31 cellular contexts compared by ENCODE assay signal in the genomic region with DNA sequence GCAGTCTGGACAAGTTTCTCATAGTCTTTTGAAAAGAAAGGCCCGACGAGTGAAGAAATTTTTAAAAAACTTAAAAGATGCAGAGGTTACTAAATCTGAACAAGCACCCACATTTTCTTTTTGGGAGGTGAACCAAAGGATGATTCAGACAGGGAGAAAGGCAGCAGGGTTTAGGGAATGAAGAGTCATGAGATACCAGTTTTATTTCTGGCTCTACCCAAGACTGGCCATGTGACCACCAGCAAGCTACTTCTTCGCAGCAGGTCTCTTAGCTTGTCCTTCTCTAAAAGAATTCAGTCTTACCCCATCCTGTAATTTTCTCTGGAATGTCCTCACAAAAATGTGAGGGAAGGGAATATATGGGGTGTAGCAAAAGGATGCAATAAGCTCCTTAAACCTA.
"Had no signal": no experiment of that assay in that cellular context is flagged by ENCODE, and none has a peak within 500 bp of the region (broad histone marks: within the 10 kb centered on the region; RNA-seq: fewer than 3 reads in every experiment).

No MANE protein-coding gene starts in this region.

- H3K9me3 Mint-ChIP-seq: activated CD4-positive, alpha-beta T cell treated with anti-CD3 and anti-CD28 coated beads, Interleukin-2, amount 10 ng/mL, durations not matched to agents 7 days and 5 days; activated naive CD4-positive, alpha-beta T cell treated with anti-CD3 and anti-CD28 coated beads, Interleukin-2, amount 10 ng/mL, durations not matched to agents 7 days and 5 days; T-helper 1 cell treated with Interleukin-12 subunit alpha and Interleukin-12 subunit beta and Interleukin-4 antibody, amounts not matched to agents 30 μg/mL and 1 μg/mL, for 36 hours; T-helper 2 cell treated with Interferon-gamma antibody and Interleukin-4, amounts not matched to agents 5 μg/mL and 100 μg/mL, for 36 hours; WTC11 had no signal

- H3K4me1 Mint-ChIP-seq: activated CD4-positive, alpha-beta T cell treated with anti-CD3 and anti-CD28 coated beads for 36 hours; activated CD4-positive, alpha-beta T cell treated with anti-CD3 and anti-CD28 coated beads, Interleukin-2, amount 10 ng/mL, durations not matched to agents 7 days and 5 days; activated naive CD4-positive, alpha-beta T cell treated with anti-CD3 and anti-CD28 coated beads, Interleukin-2, amount 10 ng/mL, durations not matched to agents 7 days and 5 days; activated naive CD8-positive, alpha-beta T cell treated with anti-CD3 and anti-CD28 coated beads, Interleukin-2, amount 50 U/mL, for 24 hours had no signal

- H3K36me3 Mint-ChIP-seq: activated naive CD4-positive, alpha-beta T cell treated with anti-CD3 and anti-CD28 coated beads, Interleukin-2, amount 10 ng/mL, durations not matched to agents 7 days and 5 days; WTC11 had no signal

- H3K4me3 Mint-ChIP-seq: activated CD4-positive, alpha-beta T cell treated with anti-CD3 and anti-CD28 coated beads for 36 hours; activated CD4-positive, alpha-beta T cell treated with anti-CD3 and anti-CD28 coated beads, Interleukin-2, amount 10 ng/mL, durations not matched to agents 7 days and 5 days; activated naive CD4-positive, alpha-beta T cell treated with anti-CD3 and anti-CD28 coated beads, Interleukin-2, amount 10 ng/mL, durations not matched to agents 7 days and 5 days; activated naive CD8-positive, alpha-beta T cell; activated naive CD8-positive, alpha-beta T cell treated with anti-CD3 and anti-CD28 coated beads, Interleukin-2, amount 50 U/mL, for 24 hours; activated T-cell treated with anti-CD3 and anti-CD28 coated beads, Interleukin-2, amount 50 U/mL, for 4 hours; T-helper 1 cell treated with Interleukin-12 subunit alpha and Interleukin-12 subunit beta and Interleukin-4 antibody, amounts not matched to agents 30 μg/mL and 1 μg/mL, for 36 hours; T-helper 2 cell treated with Interferon-gamma antibody and Interleukin-4, amounts not matched to agents 5 μg/mL and 100 μg/mL, for 36 hours; WTC11 had no signal

- H3K27ac Mint-ChIP-seq: activated CD4-positive, alpha-beta T cell treated with anti-CD3 and anti-CD28 coated beads for 36 hours; activated CD4-positive, alpha-beta T cell treated with anti-CD3 and anti-CD28 coated beads, Interleukin-2, amount 10 ng/mL, durations not matched to agents 7 days and 5 days; activated naive CD4-positive, alpha-beta T cell treated with anti-CD3 and anti-CD28 coated beads, Interleukin-2, amount 10 ng/mL, durations not matched to agents 7 days and 5 days; activated naive CD8-positive, alpha-beta T cell; activated naive CD8-positive, alpha-beta T cell treated with anti-CD3 and anti-CD28 coated beads, Interleukin-2, amount 50 U/mL, for 24 hours; T-helper 1 cell treated with Interleukin-12 subunit alpha and Interleukin-12 subunit beta and Interleukin-4 antibody, amounts not matched to agents 30 μg/mL and 1 μg/mL, for 36 hours; T-helper 2 cell treated with Interferon-gamma antibody and Interleukin-4, amounts not matched to agents 5 μg/mL and 100 μg/mL, for 36 hours; WTC11 had no signal

- H3K4me3 ChIP-seq: ascending aorta, MG63, Peyer's patch, SJSA1 had no signal

- ATAC-seq: activated CD4-positive, alpha-beta T cell treated with anti-CD3 and anti-CD28 coated beads for 36 hours; activated CD4-positive, CD25-positive, alpha-beta regulatory T cell treated with anti-CD3 and anti-CD28 coated beads, Interleukin-2, amount 50 U/mL, for 24 hours; activated naive CD8-positive, alpha-beta T cell treated with anti-CD3 and anti-CD28 coated beads, Interleukin-2, amount 50 U/mL, for 24 hours; activated T-cell treated with anti-CD3 and anti-CD28 coated beads, Interleukin-2, amount 50 U/mL, for 4 hours; PC-3; WTC11 had no signal

- H3K36me3 ChIP-seq: ascending aorta, MG63, Peyer's patch, SJSA1 had no signal

- H3K9me3 ChIP-seq: MG63, Peyer's patch, SJSA1, SK-N-SH had no signal

- H3K27ac ChIP-seq: ascending aorta, Peyer's patch, SJSA1 had no signal

- H3K4me1 ChIP-seq: ascending aorta, Peyer's patch, SJSA1 had no signal

- DNase-seq: activated CD4-positive, alpha-beta T cell treated with anti-CD3 and anti-CD28 coated beads for 36 hours; activated CD4-positive, alpha-beta T cell treated with anti-CD3 and anti-CD28 coated beads, Interleukin-2, amount 10 ng/mL, durations not matched to agents 7 days and 5 days; activated CD4-positive, alpha-beta T cell treated with anti-CD3 and anti-CD28 coated beads, Interleukin-2, amount 50 U/mL, for 48 hours; activated CD8-positive, alpha-beta memory T cell treated with anti-CD3 and anti-CD28 coated beads, Interleukin-2, amount 50 U/mL, for 4 hours; activated effector memory CD4-positive, alpha-beta T cell treated with Interleukin-2 at 50 U/mL for 16 hours; activated naive CD4-positive, alpha-beta T cell treated with anti-CD3 and anti-CD28 coated beads, Interleukin-2, amount 10 ng/mL, durations not matched to agents 7 days and 5 days; activated naive CD8-positive, alpha-beta T cell treated with anti-CD3 and anti-CD28 coated beads, Interleukin-2, amount 50 U/mL, for 24 hours; activated T-cell treated with anti-CD3 and anti-CD28 coated beads for 4 hours; activated T-cell treated with anti-CD3 and anti-CD28 coated beads, Interleukin-2, amount 50 U/mL, for 4 hours; Kasumi-1; KG1; MG63; NCI-H1048; NCI-H1105 treated with DMSO at 0.1 percent for 48 hours; NCI-H1436 treated with DMSO at 0.1 percent for 48 hours; NCI-H1694 treated with DMSO at 0.1 percent for 48 hours; NCI-H2029; NCI-H345; NCI-H524 treated with DMSO at 0.1 percent for 48 hours; PC-3; Peyer's patch; RPMI8226; SHP77 treated with DMSO at 0.1 percent for 48 hours; SK-N-SH had no signal

- H3K27me3 Mint-ChIP-seq: activated CD4-positive, alpha-beta T cell treated with anti-CD3 and anti-CD28 coated beads for 36 hours; activated CD4-positive, alpha-beta T cell treated with anti-CD3 and anti-CD28 coated beads, Interleukin-2, amount 10 ng/mL, durations not matched to agents 7 days and 5 days; activated naive CD4-positive, alpha-beta T cell treated with anti-CD3 and anti-CD28 coated beads, Interleukin-2, amount 10 ng/mL, durations not matched to agents 7 days and 5 days; activated naive CD8-positive, alpha-beta T cell; activated naive CD8-positive, alpha-beta T cell treated with anti-CD3 and anti-CD28 coated beads, Interleukin-2, amount 50 U/mL, for 24 hours had no signal

- H3K27me3 ChIP-seq: ascending aorta, MG63, Peyer's patch, SJSA1 had no signal

- H3K4me2 ChIP-seq: SK-N-SH had no signal

- H3K9me2 ChIP-seq: SK-N-SH had no signal
